8 cellular contexts compared by ENCODE assay signal in genomic region chr3:37994639-37994972, GRCh38. TPM values are rescaled to one million over a fixed set of nuclear protein-coding genes. Genes with fewer than 3 reads are reported as not detected.
DNase-seq lines count a peak whose midpoint lies in the region; ATAC-seq and TF ChIP-seq lines count a peak whose summit lies in the region.

No MANE protein-coding gene starts in this region.

- peak overlapping the region; percentile 86 to 96 (median 95) for H3K4me3 Mint-ChIP-seq in CD4-positive, CD25-positive, alpha-beta regulatory T cell
- peak overlapping the region; percentile 79 for H3K4me3 Mint-ChIP-seq in dendritic cell treated with granulocyte-macrophage colony-stimulating factor and Interleukin-4, amounts not matched to agents 40 ng/mL and 50 ng/mL, for 4 days
- H3K4me3 Mint-ChIP-seq in nephron progenitor cell: peak overlapping the region; percentile 84

- peaks cover 2% of the 10 kb centered on the region for H3K36me3 ChIP-seq in CD4-positive, CD25-positive, alpha-beta regulatory T cell (ENCODE audit: control insufficient read depth, insufficient read depth, low read length)

- no peaks in the 10 kb centered on the region for H3K9me3 ChIP-seq in CD4-positive, CD25-positive, alpha-beta regulatory T cell (ENCODE audit: control insufficient read depth in 2 of 2, low read length in 2 of 2)

- H3K36me3 Mint-ChIP-seq in CD4-positive, CD25-positive, alpha-beta regulatory T cell: peaks cover 9% of the 10 kb centered on the region
- peaks cover 17% of the 10 kb centered on the region for H3K36me3 Mint-ChIP-seq in dendritic cell treated with granulocyte-macrophage colony-stimulating factor and Interleukin-4, amounts not matched to agents 40 ng/mL and 50 ng/mL, for 4 days (ENCODE audit: low read depth)
- H3K36me3 Mint-ChIP-seq in nephron progenitor cell (ENCODE audit: low read depth): peaks cover 19% of the 10 kb centered on the region

- H3K4me1 ChIP-seq in CD4-positive, CD25-positive, alpha-beta regulatory T cell (ENCODE audit: control insufficient read depth, insufficient read depth, low read length, poor library complexity, severe bottlenecking): peaks cover 56% of the 10 kb centered on the region

- H3K4me1 Mint-ChIP-seq in CD4-positive, CD25-positive, alpha-beta regulatory T cell: peaks cover 8 to 66% (median 41%) of the 10 kb centered on the region in 4 donors
- H3K4me1 Mint-ChIP-seq in dendritic cell treated with granulocyte-macrophage colony-stimulating factor and Interleukin-4, amounts not matched to agents 40 ng/mL and 50 ng/mL, for 4 days (ENCODE audit: low read depth): peaks cover 76% of the 10 kb centered on the region
- H3K4me1 Mint-ChIP-seq in nephron progenitor cell: peaks cover 43% of the 10 kb centered on the region

- TF ChIP-seq CTCF in nephron progenitor cell (IDR thresholded peaks at IDR 0.05): no peak

- H3K9me3 Mint-ChIP-seq in CD4-positive, CD25-positive, alpha-beta regulatory T cell: no peaks in the 10 kb centered on the region
- no peaks in the 10 kb centered on the region for H3K9me3 Mint-ChIP-seq in dendritic cell treated with granulocyte-macrophage colony-stimulating factor and Interleukin-4, amounts not matched to agents 40 ng/mL and 50 ng/mL, for 4 days
- no peaks in the 10 kb centered on the region for H3K9me3 Mint-ChIP-seq in nephron progenitor cell

- H3K27ac Mint-ChIP-seq in CD4-positive, CD25-positive, alpha-beta regulatory T cell: peak overlapping the region; percentile 94 to 97 (median 95)
- H3K27ac Mint-ChIP-seq in dendritic cell treated with granulocyte-macrophage colony-stimulating factor and Interleukin-4, amounts not matched to agents 40 ng/mL and 50 ng/mL, for 4 days: peak overlapping the region; percentile 98
- H3K27ac Mint-ChIP-seq in nephron progenitor cell: no peak overlapping the region

- peak overlapping the region; percentile 80 for H3K27ac ChIP-seq in CD4-positive, CD25-positive, alpha-beta regulatory T cell (ENCODE audit: insufficient read depth, low read length, poor library complexity, severe bottlenecking)

- H3K27me3 Mint-ChIP-seq in CD4-positive, CD25-positive, alpha-beta regulatory T cell: no peaks in the 10 kb centered on the region
- H3K27me3 Mint-ChIP-seq in dendritic cell treated with granulocyte-macrophage colony-stimulating factor and Interleukin-4, amounts not matched to agents 40 ng/mL and 50 ng/mL, for 4 days: no peaks in the 10 kb centered on the region
- H3K27me3 Mint-ChIP-seq in nephron progenitor cell (ENCODE audit: low read depth, poor library complexity): peaks cover 41% of the 10 kb centered on the region

- no peaks in the 10 kb centered on the region for H3K27me3 ChIP-seq in CD4-positive, CD25-positive, alpha-beta regulatory T cell (ENCODE audit: control insufficient read depth, insufficient read depth, low read length)

- intact Hi-C loops in dendritic cell treated with granulocyte-macrophage colony-stimulating factor and Interleukin-4, amounts not matched to agents 40 ng/mL and 50 ng/mL, for 4 days (cut with micrococcal nuclease): loop anchor here (2.0 kb wide), 1 partner anchor 14 kb away; no protein-coding TSS in a partner anchor

- no peak for DNase-seq in CD4-positive, CD25-positive, alpha-beta regulatory T cell
- no peak for DNase-seq in Jurkat, Clone E6-1 (ENCODE audit: low read depth, low spot score)
- DNase-seq in nephron progenitor cell (no peak), KG1 (lab: John Stamatoyannopoulos, UW) (no peak), iPS-NIHi7 (ENCODE audit: extremely low spot score) (no peak), midbrain (lab: John Stamatoyannopoulos, UW) (no peak)

- ATAC-seq in CD4-positive, CD25-positive, alpha-beta regulatory T cell (ENCODE audit: low read depth in 2 of 2): no peak
- no peak for ATAC-seq in HG03280 (IDR thresholded peaks at IDR 0.05; ENCODE audit: unreplicated experiment)

- peak overlapping the region; percentile 81 for H3K4me3 ChIP-seq in CD4-positive, CD25-positive, alpha-beta regulatory T cell (ENCODE audit: low read depth, low read length)
- peak overlapping the region; percentile 78 for H3K4me3 ChIP-seq in Jurkat, Clone E6-1 (ENCODE audit: low read length)

RNA-seq across cellular contexts. Expression of gene VILL, which starts 4.0 kb away (rescaled TPM):
- 24.0 TPM for total RNA-seq in CD4-positive, CD25-positive, alpha-beta regulatory T cell
- polyA plus RNA-seq in CD4-positive, CD25-positive, alpha-beta regulatory T cell: 10 to 100 TPM in 3 of 4 donors, 1 to 10 TPM in 1; 9.0 to 15.5 (median 12.4) TPM
- polyA plus RNA-seq in Jurkat, Clone E6-1 (2012; ENCODE audit: insufficient read depth, insufficient read length): 33.3 TPM

RNA-seq across cellular contexts. Expression of gene PLCD1, which starts 34.8 kb away (rescaled TPM):
- total RNA-seq in CD4-positive, CD25-positive, alpha-beta regulatory T cell: 47.5 TPM
- polyA plus RNA-seq in CD4-positive, CD25-positive, alpha-beta regulatory T cell: 10 to 100 TPM; 26.2 to 32.5 (median 28.6) TPM
- 5.1 TPM for polyA plus RNA-seq in Jurkat, Clone E6-1 (2012; ENCODE audit: insufficient read depth, insufficient read length)

RNA-seq across cellular contexts. Expression of gene DLEC1, which starts 44.4 kb away (rescaled TPM):
- 4.9 TPM for total RNA-seq in CD4-positive, CD25-positive, alpha-beta regulatory T cell
- under 1 TPM; 0.09 to 0.65 (median 0.50) TPM for polyA plus RNA-seq in CD4-positive, CD25-positive, alpha-beta regulatory T cell
- 0.79 TPM for polyA plus RNA-seq in Jurkat, Clone E6-1 (2012; ENCODE audit: insufficient read depth, insufficient read length)
